9 cellular contexts compared by ENCODE assay signal in the genomic region with DNA sequence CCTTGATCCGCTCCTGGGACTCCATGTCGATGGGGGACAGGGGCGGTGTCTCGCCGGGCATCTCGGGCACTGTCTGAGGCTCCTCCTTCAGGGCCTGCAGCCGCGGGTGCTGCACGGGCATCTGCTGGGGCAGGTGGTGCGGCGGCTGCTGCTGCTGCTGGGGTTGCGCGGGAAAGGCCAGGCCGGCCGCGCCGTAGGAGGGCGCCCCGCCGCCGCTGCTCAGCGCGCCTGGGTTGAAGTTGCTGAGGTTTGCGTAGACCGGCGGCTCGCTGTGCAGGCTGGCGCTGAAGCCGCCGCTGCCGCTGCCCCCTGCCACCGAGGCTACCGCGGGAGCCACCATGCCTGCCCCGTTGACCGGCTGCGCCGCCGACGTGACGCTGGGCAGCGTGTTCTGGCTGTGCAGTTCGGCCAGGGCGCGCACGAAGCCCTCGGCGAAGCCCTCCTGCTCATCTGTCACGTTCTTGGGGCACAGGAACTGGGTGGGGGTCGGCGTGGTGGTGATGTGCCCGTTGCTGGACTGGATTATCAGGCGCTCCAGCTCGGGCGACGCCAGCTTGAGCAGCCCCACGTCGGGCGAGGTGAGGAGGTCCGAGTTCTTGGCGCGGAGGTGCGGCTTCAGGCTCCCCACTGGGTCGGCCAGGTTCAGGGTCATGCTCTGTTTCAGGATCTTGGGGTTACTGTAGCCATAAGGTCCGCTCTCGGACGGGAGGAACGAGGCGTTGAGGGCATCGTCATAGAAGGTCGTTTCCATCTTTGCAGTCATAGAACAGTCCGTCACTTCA. TPM values are rescaled to one million over a fixed set of nuclear protein-coding genes. Genes with fewer than 3 reads are reported as not detected.
DNase-seq lines count a peak whose midpoint lies in the region; ATAC-seq, FAIRE-seq and TF ChIP-seq lines count a peak whose summit lies in the region.
"Had no signal": no experiment of that assay in that cellular context is flagged by ENCODE, and none has a peak within 500 bp of the region (broad histone marks: within the 10 kb centered on the region; RNA-seq: fewer than 3 reads in every experiment).

No MANE protein-coding gene starts in this region.

- no peaks in the 10 kb centered on the region for H3K9me3 Mint-ChIP-seq in activated naive CD4-positive, alpha-beta T cell treated with anti-CD3 and anti-CD28 coated beads, Interleukin-2, amount 50 U/mL, for 24 hours

- H3K4me3 ChIP-seq in pancreas (peak overlapping the region; percentile 78 to 96 (median 92)), tibial artery (peak overlapping the region; percentile 83 to 88)

- peak overlapping the region; percentile 98 for H3K4me3 Mint-ChIP-seq in activated naive CD4-positive, alpha-beta T cell treated with anti-CD3 and anti-CD28 coated beads, Interleukin-2, amount 50 U/mL, for 24 hours

- H3K27me3 Mint-ChIP-seq in activated naive CD4-positive, alpha-beta T cell treated with anti-CD3 and anti-CD28 coated beads, Interleukin-2, amount 50 U/mL, for 24 hours = no peaks in the 10 kb centered on the region

- WGBS in pancreas, 2 donors = 1% methylated on average over 70 to 72 of the region's 72 CpGs

- H3K36me3 ChIP-seq in pancreas (peaks cover 0 to 18% (median 4%) of the 10 kb centered on the region in 3 donors), tibial artery (peaks cover 0 to 4% (median 0%) of the 10 kb centered on the region in 3 donors)

- no peak for FAIRE-seq in pancreas (lab: Jason Lieb, UNC)
- FAIRE-seq: endometrium had no signal

- intact Hi-C loops in Right ventricle myocardium inferior (cut with DNase I) = no loop called here
- intact Hi-C loops in pancreas (cut with DNase I) = loop anchor here in 2 of 3 donors (10.0 kb wide), 3 partner anchors 102 to 272 kb away; no protein-coding TSS in a partner anchor
- intact Hi-C loops in tibial artery (cut with DNase I; ENCODE audit: low total_unique reads) = loop anchor here (5.0 kb wide), 2 partner anchors 515 to 920 kb away; a partner anchor contains a TSS

- H3K27me3 ChIP-seq in pancreas = no peaks in the 10 kb centered on the region
- no peaks in the 10 kb centered on the region for H3K27me3 ChIP-seq in tibial artery

- peak overlapping the region; percentile 95 for H3K27ac ChIP-seq in RWPE1
- H3K27ac ChIP-seq in pancreas = peak overlapping the region; percentile 97 to 100 (median 100)
- peak overlapping the region; percentile 100 for H3K27ac ChIP-seq in tibial artery

- H3K4me1 Mint-ChIP-seq in activated naive CD4-positive, alpha-beta T cell treated with anti-CD3 and anti-CD28 coated beads, Interleukin-2, amount 50 U/mL, for 24 hours = peaks cover 21% of the 10 kb centered on the region

- POLR2A ChIA-PET in RWPE1 (lab: Yijun Ruan, JAX; ENCODE audit: low non-redundant PET) = no interaction called here

- TF ChIP-seq CTCF in RWPE1 (conservative IDR thresholded peaks at IDR 0.05; ENCODE audit: low read depth) (peak; percentile 10; the same call in 1 of the 2 replicates), pancreas (IDR thresholded peaks at IDR 0.05) (no peak), tibial artery (IDR thresholded peaks at IDR 0.05) (no peak)

- H3K9me3 ChIP-seq in pancreas = no peaks in the 10 kb centered on the region
- no peaks in the 10 kb centered on the region for H3K9me3 ChIP-seq in tibial artery

- CTCF ChIA-PET in RWPE1 (lab: Yijun Ruan, JAX) = interaction anchor here (0.7 kb wide), 1 partner anchor 966 kb away, joined by 3 read pairs; no protein-coding TSS in a partner anchor

- peaks cover 7% of the 10 kb centered on the region for H3K36me3 Mint-ChIP-seq in activated naive CD4-positive, alpha-beta T cell treated with anti-CD3 and anti-CD28 coated beads, Interleukin-2, amount 50 U/mL, for 24 hours

- ATAC-seq in HG03095 (IDR thresholded peaks at IDR 0.05; ENCODE audit: unreplicated experiment) = peak; percentile 19
- no peak for ATAC-seq in Right ventricle myocardium inferior
- ATAC-seq in pancreas = peak; percentile 1 to 4 (median 4)

- peak overlapping the region; percentile 85 for H3K27ac Mint-ChIP-seq in activated naive CD4-positive, alpha-beta T cell treated with anti-CD3 and anti-CD28 coated beads, Interleukin-2, amount 50 U/mL, for 24 hours

- peak; percentile 50 for DNase-seq in EH (ENCODE audit: low read depth)
- no peak for DNase-seq in RWPE1 (ENCODE audit: low spot score)
- DNase-seq in Right ventricle myocardium inferior (ENCODE audit: missing footprints) = peak; percentile 83
- peak; percentile 51 to 88 (median 70) for DNase-seq in pancreas
- DNase-seq in tibial artery = peak; percentile 54 to 83
- DNase-seq in SIG-M5 treated with dmso at 0.1 percent for 504 hours (lab: John Stamatoyannopoulos, UW; ENCODE audit: unreplicated experiment) = no peak

- peaks cover 6 to 15% (median 14%) of the 10 kb centered on the region in 3 donors for H3K4me1 ChIP-seq in pancreas
- H3K4me1 ChIP-seq in tibial artery = peaks cover 0 to 33% (median 19%) of the 10 kb centered on the region in 4 donors

RNA-seq across cellular contexts. Expression of a gene that starts 1.3 kb away (rescaled TPM):
- 64.2 TPM for total RNA-seq in Right ventricle myocardium inferior
- 100 to 1,000 TPM in 1 of 6 donors, 10 to 100 TPM in 5; 47.1 to 111 (median 86.2) TPM for total RNA-seq in pancreas
- polyA plus RNA-seq in pancreas = 100 to 1,000 TPM in 1 of 2 donors, 10 to 100 TPM in 1; 45.0 to 134 TPM

Comparison
In these comparisons a context has a peak if more than half of its experiments do, and no peak if none do; other contexts are left out.
1. DNase-seq: peak in EH (single experiment), Right ventricle myocardium inferior (single experiment), pancreas (6 of 6) and tibial artery (2 of 2); none in RWPE1 (single experiment) and SIG-M5 treated with dmso at 0.1 percent for 504 hours (single experiment).
2. Peak in every context shown above with its lines, with median percentiles within 50 percentile points of each other: H3K27ac ChIP-seq.